In genomic region chr10:21157664-21158063, GRCh38 we compare ENCODE assay signal across 32 cellular contexts.
"Had no signal": no experiment of that assay in that cellular context is flagged by ENCODE, and none has a peak within 500 bp of the region (broad histone marks: within the 10 kb centered on the region; RNA-seq: fewer than 3 reads in every experiment).

No MANE protein-coding gene starts in this region.

- H3K4me1 ChIP-seq: psoas muscle, spleen, suprapubic skin, testis, tibial artery, transverse colon, upper lobe of right lung, uterus had no signal

- H3K36me3 Mint-ChIP-seq: natural killer cell treated with Interleukin-12 subunit alpha and Interleukin-12 subunit beta and Interleukin-15 and Interleukin-18, amount 100 ng/mL, for 72 hours; stimulated activated memory B cell treated with anti-CD40 and anti-IgM and Interleukin-4, amounts not matched to agents 10 μg/mL and 1 μg/mL and 100 μg/mL, for 72 hours had no signal

- H3K27me3 Mint-ChIP-seq: progenitor cell of endocrine pancreas, type B pancreatic cell had no signal

- H3K27ac ChIP-seq: ovary, parathyroid adenoma, psoas muscle, skin epidermis, spleen, suprapubic skin, testis, tibial artery, transverse colon, upper lobe of right lung, uterus had no signal

- H3K4me3 Mint-ChIP-seq: naive thymus-derived CD8-positive, alpha-beta T cell; natural killer cell treated with Interleukin-12 subunit alpha and Interleukin-12 subunit beta and Interleukin-15 and Interleukin-18, amount 100 ng/mL, for 72 hours; nephron progenitor cell; neural crest cell; stimulated activated memory B cell treated with anti-CD40 and anti-IgM and Interleukin-4, amounts not matched to agents 10 μg/mL and 1 μg/mL and 100 μg/mL, for 72 hours; stimulated activated naive CD8-positive, alpha-beta T cell treated with anti-CD3 and anti-CD28 coated beads, Interleukin-15, amount 100 ng/mL, for 72 hours; type B pancreatic cell had no signal

- H3K9me3 Mint-ChIP-seq: natural killer cell treated with Interleukin-12 subunit alpha and Interleukin-12 subunit beta and Interleukin-15 and Interleukin-18, amount 100 ng/mL, for 72 hours; type B pancreatic cell had no signal

- H3K4me3 ChIP-seq: ovary, psoas muscle, skin epidermis, smooth muscle cell, spleen, suprapubic skin, testis, tibial artery, transverse colon, upper lobe of right lung, uterus had no signal

- H3K27ac Mint-ChIP-seq: natural killer cell treated with Interleukin-12 subunit alpha and Interleukin-12 subunit beta and Interleukin-15 and Interleukin-18, amount 100 ng/mL, for 72 hours; nephron progenitor cell; progenitor cell of endocrine pancreas; stimulated activated memory B cell treated with anti-CD40 and anti-IgM and Interleukin-4, amounts not matched to agents 10 μg/mL and 1 μg/mL and 100 μg/mL, for 72 hours; stimulated activated naive CD8-positive, alpha-beta T cell treated with anti-CD3 and anti-CD28 coated beads, Interleukin-15, amount 100 ng/mL, for 72 hours; type B pancreatic cell had no signal

- H2AFZ ChIP-seq: parathyroid adenoma had no signal

- H3K4me2 ChIP-seq: smooth muscle cell had no signal

- ATAC-seq: naive thymus-derived CD8-positive, alpha-beta T cell; natural killer cell treated with Interleukin-12 subunit alpha and Interleukin-12 subunit beta and Interleukin-15 and Interleukin-18, amount 100 ng/mL, for 72 hours; psoas muscle; right cardiac atrium; sciatic nerve; stimulated activated memory B cell treated with anti-CD40 and anti-IgM and Interleukin-4, amounts not matched to agents 10 μg/mL and 1 μg/mL and 100 μg/mL, for 72 hours; stimulated activated naive CD8-positive, alpha-beta T cell treated with anti-CD3 and anti-CD28 coated beads, Interleukin-15, amount 100 ng/mL, for 72 hours; stimulated activated naive CD8-positive, alpha-beta T cell treated with anti-CD3 and anti-CD28 coated beads, Interleukin-15, Interleukin-2, amounts not matched to agents 100 U/mL and 50 U/mL, for 24 hours; upper lobe of right lung had no signal

- DNase-seq: naive thymus-derived CD8-positive, alpha-beta T cell; nephron progenitor cell; occipital lobe; ovary; posterior cingulate gyrus; psoas muscle; right cardiac atrium; spleen; stimulated activated CD4-positive, alpha-beta T cell treated with anti-CD3 and anti-CD28 coated beads, Interleukin-12 subunit alpha, Interleukin-12 subunit beta, amount 100 ng/mL, for 4 hours; stimulated activated CD4-positive, alpha-beta T cell treated with anti-CD3 and anti-CD28 coated beads, Interleukin-1b, Interleukin-23, amount 100 ng/mL, for 48 hours; stimulated activated CD4-positive, alpha-beta T cell treated with anti-CD3 and anti-CD28 coated beads, Interleukin-4, amount 100 ng/mL, for 1 hour; stimulated activated CD4-positive, alpha-beta T cell treated with anti-CD3 and anti-CD28 coated beads, Interleukin-4, amount 100 ng/mL, for 4 hours; stimulated activated CD8-positive, alpha-beta memory T cell treated with anti-CD3 and anti-CD28 coated beads, Interleukin-4, amount 100 ng/mL, for 48 hours; stimulated activated naive CD4-positive, alpha-beta T cell; stimulated activated naive CD8-positive, alpha-beta T cell treated with anti-CD3 and anti-CD28 coated beads, Interleukin-15, amount 100 ng/mL, for 72 hours; stimulated activated naive CD8-positive, alpha-beta T cell treated with anti-CD3 and anti-CD28 coated beads, Interleukin-15, Interleukin-2, amounts not matched to agents 100 U/mL and 50 U/mL, for 24 hours; substantia nigra; testis; tibial artery; transverse colon; upper lobe of right lung; uterus had no signal

- H3K9me3 ChIP-seq: ovary, psoas muscle, suprapubic skin, testis, tibial artery, transverse colon, upper lobe of right lung, uterus had no signal

- H3K27me3 ChIP-seq: ovary, suprapubic skin, testis, transverse colon, upper lobe of right lung, uterus had no signal

- H3K4me1 Mint-ChIP-seq: naive thymus-derived CD8-positive, alpha-beta T cell; stimulated activated memory B cell treated with anti-CD40 and anti-IgM and Interleukin-4, amounts not matched to agents 10 μg/mL and 1 μg/mL and 100 μg/mL, for 72 hours; stimulated activated naive CD8-positive, alpha-beta T cell treated with anti-CD3 and anti-CD28 coated beads, Interleukin-15, amount 100 ng/mL, for 72 hours had no signal

- H3K36me3 ChIP-seq: ovary, spleen, suprapubic skin, tibial artery, transverse colon, upper lobe of right lung, uterus had no signal

- H3K9ac ChIP-seq: parathyroid adenoma had no signal
